ENCODE assay signal across 27 cellular contexts in genomic region chr6:79756496-79756895, GRCh38.
"Had no signal": no experiment of that assay in that cellular context is flagged by ENCODE, and none has a peak within 500 bp of the region (broad histone marks: within the 10 kb centered on the region; RNA-seq: fewer than 3 reads in every experiment).

No MANE protein-coding gene starts in this region.

- FAIRE-seq: frontal cortex, urothelium cell line had no signal

- H3K79me2 ChIP-seq: parathyroid adenoma had no signal

- H3K36me3 ChIP-seq: breast epithelium, left ventricle myocardium inferior, neural progenitor cell, right atrium auricular region, transverse colon had no signal

- H3K4me3 ChIP-seq: breast epithelium, left ventricle myocardium inferior, lung, neural progenitor cell, right atrium auricular region, testis, transverse colon had no signal

- DNase-seq: activated B cell treated with CpG ODN at 0.5 μM for 24 hours; activated CD4-positive, alpha-beta T cell treated with anti-CD3 and anti-CD28 coated beads, Interleukin-2, amount 50 U/mL, for 1 hour; activated CD8-positive, alpha-beta T cell treated with anti-CD3 and anti-CD28 coated beads for 36 hours; activated gamma-delta T cell treated with Interleukin-2 at 50 U/mL for 16 hours; activated naive CD4-positive, alpha-beta T cell treated with anti-CD3 and anti-CD28 coated beads, Interleukin-2, amount 50 U/mL, for 16 hours; activated T-cell treated with anti-CD3 and anti-CD28 coated beads, Interleukin-2, amount 50 U/mL, for 4 hours; central memory CD4-positive, alpha-beta T cell; effector CD8-positive, alpha-beta T cell; glutamatergic neuron; islet precursor cell; left ventricle myocardium inferior; mesendoderm; natural killer cell; occipital lobe; stimulated activated CD4-positive, alpha-beta T cell treated with anti-CD3 and anti-CD28 coated beads, Interleukin-15, amount 100 ng/mL, for 24 hours; stimulated activated CD4-positive, alpha-beta T cell treated with anti-CD3 and anti-CD28 coated beads, Interleukin-2, amount 100 ng/mL, for 24 hours; stimulated activated naive CD8-positive, alpha-beta T cell treated with anti-CD3 and anti-CD28 coated beads, Interleukin-15, Interleukin-2, amounts not matched to agents 100 U/mL and 50 U/mL, for 24 hours; testis; transverse colon had no signal

- H2AFZ ChIP-seq: neural progenitor cell, parathyroid adenoma had no signal

- H3K4me2 ChIP-seq: neural progenitor cell had no signal

- ATAC-seq: activated CD8-positive, alpha-beta T cell treated with anti-CD3 and anti-CD28 coated beads for 36 hours; activated T-cell treated with anti-CD3 and anti-CD28 coated beads, Interleukin-2, amount 50 U/mL, for 4 hours; activated T-helper 17 cell treated with anti-CD3 and anti-CD28 coated beads, Interleukin-2, amount 50 U/mL, for 72 hours; natural killer cell; stimulated activated naive CD8-positive, alpha-beta T cell treated with anti-CD3 and anti-CD28 coated beads, Interleukin-15, Interleukin-2, amounts not matched to agents 100 U/mL and 50 U/mL, for 24 hours had no signal

- H3K27me3 ChIP-seq: breast epithelium, neural progenitor cell, right atrium auricular region, testis had no signal

- H3K4me1 ChIP-seq: breast epithelium, left ventricle myocardium inferior, parathyroid adenoma, right atrium auricular region, testis, transverse colon had no signal

- H3K9ac ChIP-seq: neural progenitor cell, parathyroid adenoma had no signal

- H3K9me3 ChIP-seq: breast epithelium, left ventricle myocardium inferior, right atrium auricular region, testis, transverse colon had no signal

- H3K27ac ChIP-seq: breast epithelium, left ventricle myocardium inferior, neural progenitor cell, parathyroid adenoma, right atrium auricular region, testis, transverse colon had no signal
